Comparison of ENCODE assay signal across 17 cellular contexts in genomic region chr5:141844414-141845097, GRCh38. TPM values are rescaled to one million over a fixed set of nuclear protein-coding genes. Genes with fewer than 3 reads are reported as not detected.
DNase-seq lines count a peak whose midpoint lies in the region; ATAC-seq and TF ChIP-seq lines count a peak whose summit lies in the region.
"Had no signal": no experiment of that assay in that cellular context is flagged by ENCODE, and none has a peak within 500 bp of the region (broad histone marks: within the 10 kb centered on the region; RNA-seq: fewer than 3 reads in every experiment).

No MANE protein-coding gene starts in this region.

- ATAC-seq in upper lobe of left lung (ENCODE audit: low FRiP score in 2 of 2) (no peak), GM18868 (IDR thresholded peaks at IDR 0.05; ENCODE audit: unreplicated experiment) (no peak), GM21423 (IDR thresholded peaks at IDR 0.05; ENCODE audit: unreplicated experiment) (no peak)
- ATAC-seq: effector memory CD8-positive, alpha-beta T cell had no signal

- TF ChIP-seq POLR2A in upper lobe of left lung (IDR thresholded peaks at IDR 0.05) = no peak

- H3K9me3 ChIP-seq in iPS-20b (ENCODE audit: insufficient read depth, low read depth, low read length) (no peaks in the 10 kb centered on the region), osteoblast (ENCODE audit: low read depth, low read length) (no peaks in the 10 kb centered on the region), upper lobe of left lung (no peaks in the 10 kb centered on the region)
- H3K9me3 ChIP-seq: esophagus muscularis mucosa, neutrophil, SJSA1 had no signal

- H3K9ac ChIP-seq in iPS-20b (ENCODE audit: low read depth, low read length) = peak overlapping the region; percentile 47; the same call in 1 of the 2 replicates

- no peak overlapping the region for H3K4me2 ChIP-seq in osteoblast (ENCODE audit: insufficient read depth, low read length)

- H2AFZ ChIP-seq in osteoblast (ENCODE audit: low read length) = no peak overlapping the region

- H3K27me3 ChIP-seq in iPS-20b (ENCODE audit: insufficient read depth, low read length) = no peaks in the 10 kb centered on the region
- no peaks in the 10 kb centered on the region for H3K27me3 ChIP-seq in osteoblast (ENCODE audit: insufficient read depth, low read length)
- no peaks in the 10 kb centered on the region for H3K27me3 ChIP-seq in upper lobe of left lung
- H3K27me3 ChIP-seq: SJSA1 had no signal

- H3K4me3 ChIP-seq in iPS-20b (ENCODE audit: low read length) = no peak overlapping the region
- H3K4me3 ChIP-seq in osteoblast (ENCODE audit: insufficient read depth, low read length) = no peak overlapping the region
- no peak overlapping the region for H3K4me3 ChIP-seq in upper lobe of left lung
- H3K4me3 ChIP-seq: esophagus muscularis mucosa, lung, SJSA1, smooth muscle cell had no signal

- no peaks in the 10 kb centered on the region for H3K79me2 ChIP-seq in osteoblast (ENCODE audit: insufficient read depth, low read length)

- peak overlapping the region; percentile 13 for H3K27ac ChIP-seq in angular gyrus (ENCODE audit: low read depth, low read length)
- peak overlapping the region; percentile 73 for H3K27ac ChIP-seq in iPS-20b (ENCODE audit: low read length)
- no peak overlapping the region for H3K27ac ChIP-seq in osteoblast (ENCODE audit: low read depth, low read length)
- H3K27ac ChIP-seq in upper lobe of left lung = peak overlapping the region; percentile 81 to 97 (median 94)
- H3K27ac ChIP-seq: neutrophil, SJSA1 had no signal

- no peak for TF ChIP-seq EP300 in upper lobe of left lung (IDR thresholded peaks at IDR 0.05)

- WGBS in upper lobe of left lung, 2 donors = 83 to 84% methylated on average over 9 of the region's 9 CpGs

- TF ChIP-seq CTCF in osteoblast (IDR thresholded peaks at IDR 0.05; ENCODE audit: extremely low read depth, low read depth, low read length) = no peak
- no peak for TF ChIP-seq CTCF in upper lobe of left lung (IDR thresholded peaks at IDR 0.05)

- peak; percentile 43 for DNase-seq in osteoblast (ENCODE audit: insufficient read length, low spot score, missing footprints)
- no peak for DNase-seq in upper lobe of left lung
- no peak for DNase-seq in UCSD-AML1 (lab: John Stamatoyannopoulos, UW; ENCODE audit: unreplicated experiment)
- DNase-seq: activated gamma-delta T cell; CD4-positive, alpha-beta T cell; effector memory CD8-positive, alpha-beta T cell; MV-4-11; T-helper 1 cell had no signal

- peaks cover 72% of the 10 kb centered on the region for H3K4me1 ChIP-seq in iPS-20b (ENCODE audit: insufficient read depth, low read length)
- peaks cover 9% of the 10 kb centered on the region for H3K4me1 ChIP-seq in osteoblast (ENCODE audit: insufficient read depth, low read length)
- H3K4me1 ChIP-seq in upper lobe of left lung = peaks cover 74 to 90% (median 84%) of the 10 kb centered on the region in 4 donors

- no peaks in the 10 kb centered on the region for H4K20me1 ChIP-seq in osteoblast (ENCODE audit: insufficient read depth, low read length)

- H3K36me3 ChIP-seq in iPS-20b (ENCODE audit: insufficient read depth, low read depth, low read length) = no peaks in the 10 kb centered on the region
- H3K36me3 ChIP-seq in osteoblast (ENCODE audit: insufficient read depth, low read length) = no peaks in the 10 kb centered on the region
- no peaks in the 10 kb centered on the region for H3K36me3 ChIP-seq in upper lobe of left lung
- H3K36me3 ChIP-seq: esophagus muscularis mucosa, neutrophil, SJSA1 had no signal

RNA-seq across cellular contexts. Expression of gene PCDH1, which starts 33.7 kb away (rescaled TPM):
- total RNA-seq in osteoblast = 0.29 and 1.4 TPM in 2 replicates
- total RNA-seq in upper lobe of left lung = 100 to 1,000 TPM in 1 of 6 donors, 10 to 100 TPM in 5; 41.3 to 133 (median 81.6) TPM

Comparison
In these comparisons a context has a peak if more than half of its experiments do, and no peak if none do; other contexts are left out.
1. RNA of gene PCDH1, which starts 33.7 kb away (total RNA-seq): 41.3 to 133 TPM in upper lobe of left lung; 0.29 to 1.4 TPM in osteoblast; every median in the first group is over 10 times any median in the second.